15 cellular contexts compared by ENCODE assay signal in the genomic region with DNA sequence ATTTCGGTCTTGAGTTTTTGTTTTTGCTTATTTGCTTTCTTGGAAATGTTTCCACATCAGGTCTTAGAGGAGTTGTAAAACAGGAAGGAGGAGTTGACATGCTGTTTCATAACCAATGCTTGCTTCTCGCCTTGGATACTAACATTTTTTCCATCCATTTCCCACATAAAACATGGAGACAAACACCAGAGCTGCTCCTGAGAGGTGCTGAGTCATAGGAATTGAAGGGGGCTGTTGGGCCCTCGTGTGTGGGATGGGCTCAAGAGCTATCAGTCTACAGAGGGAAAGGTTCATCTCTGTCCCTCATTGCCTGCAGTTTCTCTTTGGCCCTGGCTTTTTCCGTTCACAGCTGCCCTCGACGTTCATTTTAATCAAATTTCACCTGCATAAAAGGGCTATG. TPM values are rescaled to one million over a fixed set of nuclear protein-coding genes. Genes with fewer than 3 reads are reported as not detected.
DNase-seq lines count a peak whose midpoint lies in the region; ATAC-seq and TF ChIP-seq lines count a peak whose summit lies in the region.
"Had no signal": no experiment of that assay in that cellular context is flagged by ENCODE, and none has a peak within 500 bp of the region (broad histone marks: within the 10 kb centered on the region; RNA-seq: fewer than 3 reads in every experiment).

No MANE protein-coding gene starts in this region.

- no peaks in the 10 kb centered on the region for H3K36me3 ChIP-seq in mesendoderm (ENCODE audit: control insufficient read depth, insufficient read depth, low read length)
- H3K36me3 ChIP-seq: thyroid gland had no signal

- no peak overlapping the region for H3K4me3 ChIP-seq in AG10803 (ENCODE audit: low read length)
- no peak overlapping the region for H3K4me3 ChIP-seq in cardiac fibroblast (replicated peaks in 1 of 2; ENCODE audit: low read depth in 2 of 2, low read length in 2 of 2)
- no peak overlapping the region for H3K4me3 ChIP-seq in mesendoderm (ENCODE audit: low read length)
- no peak overlapping the region for H3K4me3 ChIP-seq in lower leg skin (ENCODE audit: low read depth, poor library complexity, severe bottlenecking)
- H3K4me3 ChIP-seq: thyroid gland had no signal

- H2AK5ac ChIP-seq in mesendoderm (ENCODE audit: low read length): no peak overlapping the region

- no peak overlapping the region for H3K27ac ChIP-seq in mesendoderm (ENCODE audit: low read depth, low read length)
- no peak overlapping the region for H3K27ac ChIP-seq in foreskin keratinocyte
- H3K27ac ChIP-seq: thyroid gland had no signal

- no peak for TF ChIP-seq POLR2A in lower leg skin (IDR thresholded peaks at IDR 0.05)

- no peak overlapping the region for H4K5ac ChIP-seq in mesendoderm (ENCODE audit: low read length)

- WGBS in mesendoderm (ENCODE audit: extremely low coverage, insufficient coverage, low lambda C conversion rate): no CpG with 5 or more reads among the region's 6 CpGs
- 61 to 62% methylated on average over 6 of the region's 6 CpGs for WGBS in lower leg skin, 2 donors

- no peak overlapping the region for H4K8ac ChIP-seq in mesendoderm (ENCODE audit: low read depth, low read length)

- H3K9ac ChIP-seq in mesendoderm (ENCODE audit: low read length): no peak overlapping the region

- TF ChIP-seq CTCF in AG10803 (conservative IDR thresholded peaks at IDR 0.05; ENCODE audit: low read length) (no peak), cardiac fibroblast (IDR thresholded peaks at IDR 0.05; ENCODE audit: low read depth, low read length) (no peak), foreskin keratinocyte (conservative IDR thresholded peaks at IDR 0.05) (no peak), lower leg skin (IDR thresholded peaks at IDR 0.05) (no peak)

- ATAC-seq in foreskin keratinocyte: no peak
- no peak for ATAC-seq in GM21717 (IDR thresholded peaks at IDR 0.05; ENCODE audit: unreplicated experiment)
- ATAC-seq: activated CD4-positive, alpha-beta T cell treated with anti-CD3 and anti-CD28 coated beads for 36 hours; left lobe of liver had no signal

- H3K79me2 ChIP-seq in mesendoderm (ENCODE audit: control insufficient read depth, insufficient read depth, low read length): peaks cover 6% of the 10 kb centered on the region

- no peak overlapping the region for H3K4me2 ChIP-seq in mesendoderm (ENCODE audit: low read length)

- H3K79me1 ChIP-seq in mesendoderm (ENCODE audit: low read length): peaks cover 4% of the 10 kb centered on the region

- H3K56ac ChIP-seq in mesendoderm (ENCODE audit: low read length): no peak overlapping the region

- H3K4me1 ChIP-seq in mesendoderm (ENCODE audit: control insufficient read depth, low read depth, low read length): no peaks in the 10 kb centered on the region
- H3K4me1 ChIP-seq in foreskin keratinocyte: no peaks in the 10 kb centered on the region
- H3K4me1 ChIP-seq: thyroid gland had no signal

- H2BK5ac ChIP-seq in mesendoderm (ENCODE audit: low read length): no peak overlapping the region

- H3K4ac ChIP-seq in mesendoderm (ENCODE audit: low read depth, low read length): no peak overlapping the region

- H2BK15ac ChIP-seq in mesendoderm (replicated peaks; ENCODE audit: low read depth): no peak overlapping the region

- no peak overlapping the region for H3K23ac ChIP-seq in mesendoderm (ENCODE audit: low read length)

- intact Hi-C loops in lower leg skin (cut with DNase I; ENCODE audit: low total_unique reads): no loop called here

- no peak overlapping the region for H2BK120ac ChIP-seq in mesendoderm (ENCODE audit: low read depth, low read length)

- DNase-seq in AG10803 (ENCODE audit: low read depth): peak; percentile 43
- DNase-seq in KBM-7: peak; percentile 20
- DNase-seq in cardiac fibroblast (ENCODE audit: low read depth in 2 of 2): peak; percentile 22 to 62
- DNase-seq in mesendoderm: peak; percentile 22
- no peak for DNase-seq in foreskin keratinocyte
- DNase-seq in lower leg skin (ENCODE audit: low spot score in 2 of 2): no peak
- no peak for DNase-seq in T-helper 2 cell
- DNase-seq: activated CD4-positive, alpha-beta T cell treated with anti-CD3 and anti-CD28 coated beads for 36 hours; activated naive CD8-positive, alpha-beta T cell treated with anti-CD3 and anti-CD28 coated beads, Interleukin-2, amount 10 ng/mL, durations not matched to agents 7 days and 5 days; naive B cell; NCI-H2029 treated with DMSO at 0.1 percent for 48 hours; T-helper 9 cell; thyroid gland had no signal

- in situ Hi-C loops in KBM-7 (cut with MboI; ENCODE audit: low pct_unique_long_range_greater_than_20kb, low sequenced_read_pairs): no loop called here

- H3K18ac ChIP-seq in mesendoderm (ENCODE audit: low read length): no peak overlapping the region

- no peaks in the 10 kb centered on the region for H3K27me3 ChIP-seq in mesendoderm (ENCODE audit: insufficient read depth, low read length, poor library complexity)
- no peaks in the 10 kb centered on the region for H3K27me3 ChIP-seq in foreskin keratinocyte
- H3K27me3 ChIP-seq: thyroid gland had no signal

RNA-seq across cellular contexts. Expression of a gene that starts 29.9 kb away (rescaled TPM):
- 19.6 TPM for polyA plus RNA-seq in mesendoderm (2013, experiment 1 of 2)
- polyA plus RNA-seq in mesendoderm (2013, experiment 2 of 2): 20.0 TPM
- total RNA-seq in foreskin keratinocyte (7.2 and 10.0 TPM in 2 replicates), lower leg skin (10 to 100 TPM; 14.8 to 31.7 (median 16.8) TPM)
- polyA plus RNA-seq in foreskin keratinocyte: 2.8 and 2.9 TPM in 2 replicates

Comparison
In these comparisons a context has a peak if more than half of its experiments do, and no peak if none do; other contexts are left out.
1. DNase-seq: peak in AG10803 (single experiment), KBM-7 (single experiment), cardiac fibroblast (2 of 2) and mesendoderm (single experiment); none in foreskin keratinocyte (0 of 2), lower leg skin (0 of 2) and T-helper 2 cell (0 of 5).